Comparison of ENCODE assay signal across 14 cellular contexts in the genomic region with DNA sequence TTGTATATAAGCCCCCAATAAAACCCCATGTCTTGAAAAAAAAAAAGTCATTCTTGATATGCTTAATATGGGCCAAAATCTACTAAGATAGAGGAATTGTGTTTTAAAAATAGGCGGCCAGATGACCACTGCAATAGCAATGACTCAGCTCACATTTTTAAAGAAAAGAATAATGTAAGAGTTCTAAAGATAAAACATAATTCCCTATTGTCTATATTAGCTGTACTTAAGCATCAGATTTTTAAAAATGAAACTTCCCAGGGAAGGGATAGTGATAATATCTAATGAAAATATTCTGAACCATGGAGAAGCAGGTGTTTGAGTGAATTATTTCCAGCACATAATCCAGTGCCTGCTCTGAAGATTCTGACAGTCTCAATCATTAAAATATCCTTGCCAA. TPM values are rescaled to one million over a fixed set of nuclear protein-coding genes. Genes with fewer than 3 reads are reported as not detected.
DNase-seq lines count a peak whose midpoint lies in the region; ATAC-seq, FAIRE-seq and TF ChIP-seq lines count a peak whose summit lies in the region.
"Had no signal": no experiment of that assay in that cellular context is flagged by ENCODE, and none has a peak within 500 bp of the region (broad histone marks: within the 10 kb centered on the region; RNA-seq: fewer than 3 reads in every experiment).

No MANE protein-coding gene starts in this region.

- no peak overlapping the region for H3K4me3 Mint-ChIP-seq in astrocyte (ENCODE audit: unreplicated experiment)
- H3K4me3 Mint-ChIP-seq: B cell; CD8-positive, alpha-beta T cell had no signal

- peak; percentile 27 for FAIRE-seq in H54 (lab: Jason Lieb, UNC)
- FAIRE-seq in astrocyte (lab: Jason Lieb, UNC) = no peak
- no peak for FAIRE-seq in GM12891 (lab: Jason Lieb, UNC)

- peak overlapping the region; percentile 45 for H3K9ac ChIP-seq in astrocyte (ENCODE audit: low read length)
- peak overlapping the region; percentile 7 for H3K9ac ChIP-seq in skeletal muscle satellite cell (ENCODE audit: low read depth, low read length)

- no peaks in the 10 kb centered on the region for H3K9me3 Mint-ChIP-seq in astrocyte (ENCODE audit: unreplicated experiment)
- H3K9me3 Mint-ChIP-seq: CD8-positive, alpha-beta T cell had no signal

- H4K20me1 ChIP-seq in astrocyte (ENCODE audit: insufficient read depth, low read length) = peaks cover 20% of the 10 kb centered on the region

- H3K9me3 ChIP-seq in astrocyte (ENCODE audit: insufficient read depth, low read depth, low read length) = no peaks in the 10 kb centered on the region
- no peaks in the 10 kb centered on the region for H3K9me3 ChIP-seq in skeletal muscle satellite cell (replicated peaks; ENCODE audit: low read length)
- H3K9me3 ChIP-seq: Peyer's patch, SJSA1 had no signal

- peaks cover 56% of the 10 kb centered on the region for H3K4me1 Mint-ChIP-seq in astrocyte (ENCODE audit: low read depth, unreplicated experiment)

- no peaks in the 10 kb centered on the region for H3K27me3 Mint-ChIP-seq in astrocyte (ENCODE audit: low read depth, unreplicated experiment)

- H3K27ac ChIP-seq in astrocyte (ENCODE audit: low read depth, low read length) = peak overlapping the region; percentile 47
- H3K27ac ChIP-seq: Peyer's patch, SJSA1 had no signal

- H3K36me3 Mint-ChIP-seq in astrocyte (ENCODE audit: low read depth, unreplicated experiment) = peaks cover 12% of the 10 kb centered on the region
- H3K36me3 Mint-ChIP-seq: CD8-positive, alpha-beta T cell had no signal

- no peak for TF ChIP-seq CTCF in astrocyte (IDR thresholded peaks at IDR 0.05; ENCODE audit: insufficient read depth, low read depth, low read length)
- no peak for TF ChIP-seq CTCF in fibroblast of the aortic adventitia (IDR thresholded peaks at IDR 0.05; ENCODE audit: insufficient read depth, low read length)

- peak overlapping the region; percentile 55 for H3K4me2 ChIP-seq in astrocyte (ENCODE audit: low read length)
- H3K4me2 ChIP-seq in skeletal muscle satellite cell (ENCODE audit: low read length) = no peak overlapping the region

- TF ChIP-seq POLR2A in H54 (IDR thresholded peaks at IDR 0.05; ENCODE audit: low read depth, low read length) (no peak), GM12891 (IDR thresholded peaks at IDR 0.05; ENCODE audit: low read depth, low read length) (no peak)

- peaks cover 42% of the 10 kb centered on the region for H3K4me1 ChIP-seq in astrocyte (ENCODE audit: insufficient read depth, low read length)
- peaks cover 44% of the 10 kb centered on the region for H3K4me1 ChIP-seq in skeletal muscle satellite cell (ENCODE audit: control insufficient read depth, insufficient read depth, low read length)
- H3K4me1 ChIP-seq: Peyer's patch had no signal

- H3K4me3 ChIP-seq in astrocyte (ENCODE audit: insufficient read depth, low read depth, low read length) = no peak overlapping the region
- H3K4me3 ChIP-seq in fibroblast of the aortic adventitia (ENCODE audit: low read depth, low read length) = no peak overlapping the region
- no peak overlapping the region for H3K4me3 ChIP-seq in skeletal muscle satellite cell (ENCODE audit: low read length)
- H3K4me3 ChIP-seq: Peyer's patch, SJSA1 had no signal

- H3K36me3 ChIP-seq in astrocyte (ENCODE audit: insufficient read depth, low read length) (peaks cover 10% of the 10 kb centered on the region), skeletal muscle satellite cell (ENCODE audit: insufficient read depth, low read length) (peaks cover 22% of the 10 kb centered on the region)
- H3K36me3 ChIP-seq: SJSA1 had no signal

- H3K27me3 ChIP-seq in astrocyte (ENCODE audit: insufficient read depth, low read length) = no peaks in the 10 kb centered on the region
- H3K27me3 ChIP-seq in skeletal muscle satellite cell (ENCODE audit: control insufficient read depth, insufficient read depth, low read length) = no peaks in the 10 kb centered on the region
- H3K27me3 ChIP-seq: Peyer's patch, SJSA1 had no signal

- ATAC-seq in HG02852 (IDR thresholded peaks at IDR 0.05; ENCODE audit: unreplicated experiment) = no peak
- ATAC-seq in HG03097 (IDR thresholded peaks at IDR 0.05; ENCODE audit: low FRiP score, unreplicated experiment) = no peak
- ATAC-seq: CD8-positive, alpha-beta T cell had no signal

- no peak overlapping the region for H2AFZ ChIP-seq in astrocyte (ENCODE audit: low read depth, low read length)

- DNase-seq in H54 (ENCODE audit: insufficient read length, low spot score) = no peak
- DNase-seq in astrocyte (ENCODE audit: low read depth) = no peak
- peak; percentile 65 for DNase-seq in fibroblast of the aortic adventitia (ENCODE audit: low read depth)
- DNase-seq in ecto neural progenitor cell (ENCODE audit: low spot score) = no peak
- DNase-seq in GM12891 (ENCODE audit: insufficient read length, low spot score) = no peak
- DNase-seq: CD8-positive, alpha-beta T cell; DMS 273 treated with DMSO at 0.1 percent for 48 hours; NCI-H1930; Peyer's patch had no signal

- H3K27ac Mint-ChIP-seq in astrocyte (ENCODE audit: unreplicated experiment) = no peak overlapping the region
- H3K27ac Mint-ChIP-seq: B cell; CD8-positive, alpha-beta T cell had no signal

- H3K79me2 ChIP-seq in astrocyte (ENCODE audit: insufficient read depth, low read length) = peaks cover 93% of the 10 kb centered on the region

TF ChIP-seq in GM12891, 5 proteins besides CTCF, POLR2A, EP300 and RAD21:
- TF ChIP-seq SPI1 (IDR thresholded peaks at IDR 0.05; ENCODE audit: low read depth, low read length) (no peak), TAF1 (IDR thresholded peaks at IDR 0.05; ENCODE audit: low read depth, low read length) (no peak), PAX5 (IDR thresholded peaks at IDR 0.05; ENCODE audit: insufficient read depth, low read length, severe bottlenecking) (no peak), POU2F2 (IDR thresholded peaks at IDR 0.05; ENCODE audit: low read depth, low read length) (no peak), POLR2AphosphoS5 (IDR thresholded peaks at IDR 0.05; ENCODE audit: low read depth, low read length) (no peak)

RNA-seq across cellular contexts. Expression of a gene that starts 31.7 kb away (rescaled TPM):
- total RNA-seq in astrocyte (93.2 and 93.4 TPM in 2 replicates), fibroblast of the aortic adventitia (ENCODE audit: low replicate concordance) (3.4 and 5.5 TPM in 2 replicates)
- total RNA-seq in skeletal muscle satellite cell (2012; rRNA removed) = 4.6 and 6.1 TPM in 2 replicates
- 0.10 TPM for polyA plus RNA-seq in GM12891 (2012; ENCODE audit: low read depth, missing spikeins)

Comparison
In these comparisons a context has a peak if more than half of its experiments do, and no peak if none do; other contexts are left out.
1. RNA of a gene that starts 31.7 kb away (total RNA-seq): 93.2 to 93.4 TPM in astrocyte; 3.4 to 5.5 TPM in fibroblast of the aortic adventitia; every median in the first group is over 10 times any median in the second.